ENCODE assay signal across 1 cellular context in genomic region chr11:118610773-118611432, GRCh38.
TF ChIP-seq lines count a peak whose summit lies in the region.

No MANE protein-coding gene starts in this region.

TF ChIP-seq in HepG2, 621 proteins besides CTCF, POLR2A, EP300 and RAD21:
- TF ChIP-seq HOXA3 (CRISPR knock-in tag; IDR thresholded peaks at IDR 0.05): peak; percentile 31; the same call in 1 of the 2 replicates
- TF ChIP-seq ZNF570 (CRISPR knock-in tag; IDR thresholded peaks at IDR 0.05; ENCODE audit: borderline replicate concordance): no peak
- peak; percentile 24 for TF ChIP-seq HNRNPLL (IDR thresholded peaks at IDR 0.05; ENCODE audit: low read depth, low read length, poor library complexity, severe bottlenecking)
- peak; percentile 20; the same call in 1 of the 2 replicates for TF ChIP-seq ZFY (CRISPR knock-in tag; IDR thresholded peaks at IDR 0.05)
- TF ChIP-seq ETV5 (CRISPR knock-in tag; IDR thresholded peaks at IDR 0.05; ENCODE audit: borderline replicate concordance): no peak
- no peak for TF ChIP-seq PCBP1 (IDR thresholded peaks at IDR 0.05; ENCODE audit: borderline replicate concordance, low read depth, low read length)
- 0 out of 2 replicates have a peak, but pooled peaks have one; percentile 12 for TF ChIP-seq RXRB (CRISPR knock-in tag; IDR thresholded peaks at IDR 0.05; ENCODE audit: borderline replicate concordance)
- TF ChIP-seq HMGXB4 (CRISPR knock-in tag; IDR thresholded peaks at IDR 0.05; ENCODE audit: borderline replicate concordance in 1 of 2, low read depth in 1 of 2): peak; percentile 35 to 57; a peak in 3 of 4 replicates
- 0 out of 2 replicates have a peak, but pooled peaks have one; percentile 31 for TF ChIP-seq RXRA (CRISPR knock-in tag; IDR thresholded peaks at IDR 0.05)
- TF ChIP-seq ZZZ3 (CRISPR knock-in tag; IDR thresholded peaks at IDR 0.05; ENCODE audit: borderline replicate concordance): no peak
- TF ChIP-seq ZNF687 (CRISPR knock-in tag; IDR thresholded peaks at IDR 0.05): peak; percentile 45
- TF ChIP-seq GABPB1 (CRISPR knock-in tag; IDR thresholded peaks at IDR 0.05): peak; percentile 25; the same call in 1 of the 2 replicates
- peak; percentile 40; the same call in 1 of the 2 replicates for TF ChIP-seq ZGPAT (CRISPR knock-in tag; IDR thresholded peaks at IDR 0.05)
- TF ChIP-seq ZNF121 (CRISPR knock-in tag; IDR thresholded peaks at IDR 0.05): peak; percentile 96
- TF ChIP-seq ZNF580 (CRISPR knock-in tag; IDR thresholded peaks at IDR 0.05; ENCODE audit: borderline replicate concordance, low read depth): peak; percentile 67; the same call in 1 of the 2 replicates
- no peak for TF ChIP-seq NCOA1 (CRISPR knock-in tag; IDR thresholded peaks at IDR 0.05)
- no peak for TF ChIP-seq MZF1 (CRISPR knock-in tag; IDR thresholded peaks at IDR 0.05; ENCODE audit: borderline replicate concordance)
- TF ChIP-seq PRDM15 (CRISPR knock-in tag; IDR thresholded peaks at IDR 0.05): no peak
- TF ChIP-seq ZBTB38 (CRISPR knock-in tag; IDR thresholded peaks at IDR 0.05): peak; percentile 66
- 0 out of 2 replicates have a peak, but pooled peaks have one; percentile 27 for TF ChIP-seq POGZ (CRISPR knock-in tag; IDR thresholded peaks at IDR 0.05)
- TF ChIP-seq ZNF382 (CRISPR knock-in tag; IDR thresholded peaks at IDR 0.05; ENCODE audit: borderline replicate concordance): no peak
- TF ChIP-seq FOXK2 (IDR thresholded peaks at IDR 0.05): no peak
- TF ChIP-seq KDM2A (CRISPR knock-in tag; IDR thresholded peaks at IDR 0.05; ENCODE audit: borderline replicate concordance, low read depth): peak; percentile 48; the same call in 1 of the 2 replicates
- no peak for TF ChIP-seq MAFK (conservative IDR thresholded peaks at IDR 0.05 in 1 of 2, IDR thresholded peaks at IDR 0.05 in 1 of 2; ENCODE audit: low read length in 2 of 2)
- TF ChIP-seq CENPX (CRISPR knock-in tag; IDR thresholded peaks at IDR 0.05): no peak
- TF ChIP-seq IRF2 (CRISPR knock-in tag; IDR thresholded peaks at IDR 0.05): no peak
- TF ChIP-seq TBX2 (CRISPR knock-in tag; IDR thresholded peaks at IDR 0.05; ENCODE audit: borderline replicate concordance): 0 out of 2 replicates have a peak, but pooled peaks have one; percentile 18
- peak; percentile 54 for TF ChIP-seq STAG1 (CRISPR knock-in tag; IDR thresholded peaks at IDR 0.05)
- TF ChIP-seq ZBTB33 (CRISPR knock-in tag; IDR thresholded peaks at IDR 0.05): peak; percentile 91
